In the genomic region with DNA sequence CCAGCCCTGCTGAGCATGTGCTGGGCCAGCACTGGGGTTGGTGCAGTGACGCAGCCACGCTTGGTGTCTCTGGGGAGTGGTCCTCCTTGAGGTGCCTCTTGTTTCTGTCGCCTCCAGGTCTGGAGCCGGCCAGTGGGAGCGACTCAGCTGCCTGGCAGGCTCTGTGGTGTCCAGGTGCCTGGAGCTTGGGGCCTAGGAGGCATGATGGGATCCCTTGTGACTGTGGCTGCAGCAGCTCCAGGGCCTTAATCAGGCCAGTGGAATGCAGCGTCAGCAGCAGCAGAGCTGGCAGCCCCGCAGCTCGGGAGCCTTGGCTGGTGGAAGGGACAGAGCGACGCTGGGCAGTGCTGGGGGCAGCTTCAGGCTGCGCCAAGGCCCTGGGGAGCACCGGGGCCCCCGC, we compare ENCODE assay signal across 13 cellular contexts.
DNase-seq lines count a peak whose midpoint lies in the region; ATAC-seq and TF ChIP-seq lines count a peak whose summit lies in the region.
"Had no signal": no experiment of that assay in that cellular context is flagged by ENCODE, and none has a peak within 500 bp of the region (broad histone marks: within the 10 kb centered on the region; RNA-seq: fewer than 3 reads in every experiment).

No MANE protein-coding gene starts in this region.

- H3K4me2 ChIP-seq in GM23338 = no peak overlapping the region

- intact Hi-C loops in gastrocnemius medialis (cut with DNase I; ENCODE audit: low total_unique reads) = no loop called here

- H3K36me3 ChIP-seq in GM23338 (ENCODE audit: insufficient read depth) = peaks cover 4% of the 10 kb centered on the region; the same call in 1 of the 2 replicates
- peaks cover 0 to 7% of the 10 kb centered on the region in 2 donors for H3K36me3 ChIP-seq in gastrocnemius medialis

- TF ChIP-seq POLR2A in gastrocnemius medialis (IDR thresholded peaks at IDR 0.05) = peak in 1 of 2 donors; percentile 26

- H3F3A ChIP-seq in GM23338 (replicated peaks; ENCODE audit: low read depth) = no peaks in the 10 kb centered on the region

- no peak for DNase-seq in GM23338 (ENCODE audit: low spot score)
- DNase-seq in chondrocyte (ENCODE audit: low spot score) = no peak
- DNase-seq in islet precursor cell = peak; percentile 95
- DNase-seq in gastrocnemius medialis = peak; percentile 86 to 90
- no peak for DNase-seq in cerebellar cortex (ENCODE audit: low spot score)
- DNase-seq in NCI-H2107 (lab: John Stamatoyannopoulos, UW) = no peak
- no peak for DNase-seq in NCI-H774 (lab: John Stamatoyannopoulos, UW)
- DNase-seq: KBM-7 had no signal

- H3K9me2 ChIP-seq in GM23338 (ENCODE audit: insufficient read depth) = no peaks in the 10 kb centered on the region

- no peak overlapping the region for H3K4me3 ChIP-seq in GM23338
- H3K4me3 ChIP-seq in gastrocnemius medialis = no peak overlapping the region
- H3K4me3 ChIP-seq: lung, vagina had no signal

- peak; percentile 66 for ATAC-seq in GM23338
- ATAC-seq in gastrocnemius medialis = peak; percentile 96 to 97
- ATAC-seq in GM18861 (IDR thresholded peaks at IDR 0.05; ENCODE audit: unreplicated experiment) = no peak
- ATAC-seq: CD8-positive, alpha-beta T cell had no signal

- H3K9me3 Mint-ChIP-seq in GM23338 (peaks cover 19% of the 10 kb centered on the region), chondrocyte (ENCODE audit: low read depth) (peaks cover 19% of the 10 kb centered on the region)

- H3K27ac Mint-ChIP-seq in GM23338 (no peak overlapping the region; the same call in 1 of the 2 replicates), chondrocyte (ENCODE audit: unreplicated experiment) (peak overlapping the region; percentile 54)
- H3K27ac Mint-ChIP-seq: CD8-positive, alpha-beta T cell had no signal

- TF ChIP-seq CTCF in GM23338 (conservative IDR thresholded peaks at IDR 0.05; ENCODE audit: low read depth in 2 of 2) (no peak), chondrocyte (IDR thresholded peaks at IDR 0.05) (no peak), gastrocnemius medialis (IDR thresholded peaks at IDR 0.05 in 4 of 5, conservative IDR thresholded peaks at IDR 0.05 in 1 of 5) (no peak)

- H3K4me1 ChIP-seq in GM23338 (ENCODE audit: insufficient read depth) = peaks cover 17% of the 10 kb centered on the region
- peaks cover 11 to 26% of the 10 kb centered on the region in 2 donors for H3K4me1 ChIP-seq in gastrocnemius medialis
- H3K4me1 ChIP-seq: vagina had no signal

- H3K27ac ChIP-seq in GM23338 (ENCODE audit: low read depth) (no peak overlapping the region), gastrocnemius medialis (peak overlapping the region; percentile 64 to 84 (median 76))
- H3K27ac ChIP-seq: vagina had no signal

- peaks cover 66% of the 10 kb centered on the region for H3K79me2 ChIP-seq in GM23338 (replicated peaks; ENCODE audit: insufficient read depth)

- no peaks in the 10 kb centered on the region for H3K27me3 ChIP-seq in GM23338 (ENCODE audit: insufficient read depth)
- no peaks in the 10 kb centered on the region for H3K27me3 ChIP-seq in gastrocnemius medialis
- H3K27me3 ChIP-seq: vagina had no signal

- H2AFZ ChIP-seq in GM23338 = no peak overlapping the region

- H3K4me1 Mint-ChIP-seq in GM23338 (peaks cover 15% of the 10 kb centered on the region), chondrocyte (ENCODE audit: low read depth) (peaks cover 5% of the 10 kb centered on the region)
- H3K4me1 Mint-ChIP-seq: central memory CD8-positive, alpha-beta T cell had no signal

- H4K20me1 ChIP-seq in GM23338 (replicated peaks; ENCODE audit: insufficient read depth) = no peaks in the 10 kb centered on the region; the same call in none of the 2 replicates

- peaks cover 9% of the 10 kb centered on the region for H3K27me3 Mint-ChIP-seq in GM23338 (ENCODE audit: insufficient read depth, low read depth, poor library complexity)
- no peaks in the 10 kb centered on the region for H3K27me3 Mint-ChIP-seq in chondrocyte (ENCODE audit: low read depth)

- H3K9me3 ChIP-seq in gastrocnemius medialis = peaks cover 0 to 4% (median 0%) of the 10 kb centered on the region in 3 donors

- H3K4me3 Mint-ChIP-seq in GM23338 = no peak overlapping the region
- H3K4me3 Mint-ChIP-seq in chondrocyte (ENCODE audit: unreplicated experiment) = no peak overlapping the region
- H3K4me3 Mint-ChIP-seq: CD8-positive, alpha-beta T cell; central memory CD8-positive, alpha-beta T cell had no signal

- peaks cover 34% of the 10 kb centered on the region for H3K36me3 Mint-ChIP-seq in GM23338 (ENCODE audit: low read depth)
- H3K36me3 Mint-ChIP-seq in chondrocyte (ENCODE audit: low read depth) = peaks cover 17% of the 10 kb centered on the region
- H3K36me3 Mint-ChIP-seq: CD8-positive, alpha-beta T cell had no signal

- in situ Hi-C loops in gastrocnemius medialis (cut with MboI; ENCODE audit: low sequenced_read_pairs in 4 of 4) = no loop called here

TF ChIP-seq in GM23338, 12 proteins besides CTCF, POLR2A, EP300 and RAD21 (continues in another document):
- TF ChIP-seq, protein P1, sequence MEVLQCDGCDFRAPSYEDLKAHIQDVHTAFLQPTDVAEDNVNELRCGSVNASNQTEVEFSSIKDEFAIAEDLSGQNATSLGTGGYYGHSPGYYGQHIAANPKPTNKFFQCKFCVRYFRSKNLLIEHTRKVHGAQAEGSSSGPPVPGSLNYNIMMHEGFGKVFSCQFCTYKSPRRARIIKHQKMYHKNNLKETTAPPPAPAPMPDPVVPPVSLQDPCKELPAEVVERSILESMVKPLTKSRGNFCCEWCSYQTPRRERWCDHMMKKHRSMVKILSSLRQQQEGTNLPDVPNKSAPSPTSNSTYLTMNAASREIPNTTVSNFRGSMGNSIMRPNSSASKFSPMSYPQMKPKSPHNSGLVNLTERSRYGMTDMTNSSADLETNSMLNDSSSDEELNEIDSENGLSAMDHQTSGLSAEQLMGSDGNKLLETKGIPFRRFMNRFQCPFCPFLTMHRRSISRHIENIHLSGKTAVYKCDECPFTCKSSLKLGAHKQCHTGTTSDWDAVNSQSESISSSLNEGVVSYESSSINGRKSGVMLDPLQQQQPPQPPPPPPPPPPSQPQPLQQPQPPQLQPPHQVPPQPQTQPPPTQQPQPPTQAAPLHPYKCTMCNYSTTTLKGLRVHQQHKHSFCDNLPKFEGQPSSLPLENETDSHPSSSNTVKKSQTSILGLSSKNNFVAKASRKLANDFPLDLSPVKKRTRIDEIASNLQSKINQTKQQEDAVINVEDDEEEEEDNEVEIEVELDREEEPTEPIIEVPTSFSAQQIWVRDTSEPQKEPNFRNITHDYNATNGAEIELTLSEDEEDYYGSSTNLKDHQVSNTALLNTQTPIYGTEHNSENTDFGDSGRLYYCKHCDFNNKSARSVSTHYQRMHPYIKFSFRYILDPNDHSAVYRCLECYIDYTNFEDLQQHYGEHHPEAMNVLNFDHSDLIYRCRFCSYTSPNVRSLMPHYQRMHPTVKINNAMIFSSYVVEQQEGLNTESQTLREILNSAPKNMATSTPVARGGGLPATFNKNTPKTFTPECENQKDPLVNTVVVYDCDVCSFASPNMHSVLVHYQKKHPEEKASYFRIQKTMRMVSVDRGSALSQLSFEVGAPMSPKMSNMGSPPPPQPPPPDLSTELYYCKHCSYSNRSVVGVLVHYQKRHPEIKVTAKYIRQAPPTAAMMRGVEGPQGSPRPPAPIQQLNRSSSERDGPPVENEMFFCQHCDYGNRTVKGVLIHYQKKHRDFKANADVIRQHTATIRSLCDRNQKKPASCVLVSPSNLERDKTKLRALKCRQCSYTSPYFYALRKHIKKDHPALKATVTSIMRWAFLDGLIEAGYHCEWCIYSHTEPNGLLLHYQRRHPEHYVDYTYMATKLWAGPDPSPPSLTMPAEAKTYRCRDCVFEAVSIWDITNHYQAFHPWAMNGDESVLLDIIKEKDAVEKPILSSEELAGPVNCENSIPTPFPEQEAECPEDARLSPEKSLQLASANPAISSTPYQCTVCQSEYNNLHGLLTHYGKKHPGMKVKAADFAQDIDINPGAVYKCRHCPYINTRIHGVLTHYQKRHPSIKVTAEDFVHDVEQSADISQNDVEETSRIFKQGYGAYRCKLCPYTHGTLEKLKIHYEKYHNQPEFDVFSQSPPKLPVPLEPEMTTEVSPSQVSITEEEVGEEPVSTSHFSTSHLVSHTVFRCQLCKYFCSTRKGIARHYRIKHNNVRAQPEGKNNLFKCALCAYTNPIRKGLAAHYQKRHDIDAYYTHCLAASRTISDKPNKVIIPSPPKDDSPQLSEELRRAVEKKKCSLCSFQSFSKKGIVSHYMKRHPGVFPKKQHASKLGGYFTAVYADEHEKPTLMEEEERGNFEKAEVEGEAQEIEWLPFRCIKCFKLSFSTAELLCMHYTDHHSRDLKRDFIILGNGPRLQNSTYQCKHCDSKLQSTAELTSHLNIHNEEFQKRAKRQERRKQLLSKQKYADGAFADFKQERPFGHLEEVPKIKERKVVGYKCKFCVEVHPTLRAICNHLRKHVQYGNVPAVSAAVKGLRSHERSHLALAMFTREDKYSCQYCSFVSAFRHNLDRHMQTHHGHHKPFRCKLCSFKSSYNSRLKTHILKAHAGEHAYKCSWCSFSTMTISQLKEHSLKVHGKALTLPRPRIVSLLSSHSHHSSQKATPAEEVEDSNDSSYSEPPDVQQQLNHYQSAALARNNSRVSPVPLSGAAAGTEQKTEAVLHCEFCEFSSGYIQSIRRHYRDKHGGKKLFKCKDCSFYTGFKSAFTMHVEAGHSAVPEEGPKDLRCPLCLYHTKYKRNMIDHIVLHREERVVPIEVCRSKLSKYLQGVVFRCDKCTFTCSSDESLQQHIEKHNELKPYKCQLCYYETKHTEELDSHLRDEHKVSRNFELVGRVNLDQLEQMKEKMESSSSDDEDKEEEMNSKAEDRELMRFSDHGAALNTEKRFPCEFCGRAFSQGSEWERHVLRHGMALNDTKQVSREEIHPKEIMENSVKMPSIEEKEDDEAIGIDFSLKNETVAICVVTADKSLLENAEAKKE (CRISPR knock-in tag; IDR thresholded peaks at IDR 0.05) = no peak

Comparison
In these comparisons a context has a peak if more than half of its experiments do, and no peak if none do; other contexts are left out.
1. DNase-seq: peak in islet precursor cell (single experiment) and gastrocnemius medialis (2 of 2); none in GM23338 (single experiment), chondrocyte (single experiment), cerebellar cortex (single experiment), NCI-H2107 (single experiment) and NCI-H774 (single experiment).